In genomic region chr14:77249286-77249685, GRCh38 we compare ENCODE assay signal across 24 cellular contexts. TPM values are rescaled to one million over a fixed set of nuclear protein-coding genes. Genes with fewer than 3 reads are reported as not detected.
DNase-seq lines count a peak whose midpoint lies in the region; ATAC-seq and TF ChIP-seq lines count a peak whose summit lies in the region.
"Had no signal": no experiment of that assay in that cellular context is flagged by ENCODE, and none has a peak within 500 bp of the region (broad histone marks: within the 10 kb centered on the region; RNA-seq: fewer than 3 reads in every experiment).

No MANE protein-coding gene starts in this region.

- H3K4me1 ChIP-seq in BLaER1 (peaks cover 61% of the 10 kb centered on the region), lower lobe of right lung (no peaks in the 10 kb centered on the region), osteoblast (ENCODE audit: insufficient read depth, low read length) (no peaks in the 10 kb centered on the region)
- H3K4me1 ChIP-seq: A549 had no signal

- no peak overlapping the region for H3K9ac ChIP-seq in BLaER1

- peak; percentile 27 for DNase-seq in lower lobe of right lung
- peak; percentile 69 for DNase-seq in osteoblast (ENCODE audit: insufficient read length, low spot score, missing footprints)
- no peak for DNase-seq in effector CD4-positive, alpha-beta T cell
- no peak for DNase-seq in MG63
- DNase-seq: AML-193; C1 segment of cervical spinal cord; CD4-positive, alpha-beta memory T cell; CD4-positive, CD25-positive, alpha-beta regulatory T cell; CD8-positive, alpha-beta memory T cell; COR-L47; DMS 273 treated with DMSO at 0.1 percent for 48 hours; DMS153; DMS53; DMS79; DND-41; GDM1 had no signal

- H3K36me3 ChIP-seq in BLaER1, result peaks cover 87% of the 10 kb centered on the region
- no peaks in the 10 kb centered on the region for H3K36me3 ChIP-seq in lower lobe of right lung
- H3K36me3 ChIP-seq in osteoblast (ENCODE audit: insufficient read depth, low read length), result no peaks in the 10 kb centered on the region
- no peaks in the 10 kb centered on the region for H3K36me3 ChIP-seq in MG63

- no peaks in the 10 kb centered on the region for H3K27me3 ChIP-seq in BLaER1
- H3K27me3 ChIP-seq in lower lobe of right lung (ENCODE audit: low read depth), result peaks cover 7% of the 10 kb centered on the region
- H3K27me3 ChIP-seq in osteoblast (ENCODE audit: insufficient read depth, low read length), result peaks cover 3% of the 10 kb centered on the region
- H3K27me3 ChIP-seq in MG63, result no peaks in the 10 kb centered on the region

- no peaks in the 10 kb centered on the region for H4K20me1 ChIP-seq in BLaER1
- H4K20me1 ChIP-seq in osteoblast (ENCODE audit: insufficient read depth, low read length), result no peaks in the 10 kb centered on the region

- H3K4me2 ChIP-seq in BLaER1, result peak overlapping the region; percentile 61; the same call in 1 of the 2 replicates
- H3K4me2 ChIP-seq in osteoblast (ENCODE audit: insufficient read depth, low read length), result no peak overlapping the region
- H3K4me2 ChIP-seq: A549 had no signal

- no peak for ATAC-seq in lower lobe of right lung
- ATAC-seq: A549, GM12878 had no signal

- H3K9me3 ChIP-seq in BLaER1 (no peaks in the 10 kb centered on the region; the same call in 1 of the 2 replicates), lower lobe of right lung (no peaks in the 10 kb centered on the region), osteoblast (ENCODE audit: low read depth, low read length) (no peaks in the 10 kb centered on the region), MG63 (no peaks in the 10 kb centered on the region)
- H3K9me3 ChIP-seq: A549 had no signal

- no peak overlapping the region for H3K27ac ChIP-seq in BLaER1
- no peak overlapping the region for H3K27ac ChIP-seq in lower lobe of right lung
- no peak overlapping the region for H3K27ac ChIP-seq in osteoblast (ENCODE audit: low read depth, low read length)
- H3K27ac ChIP-seq: 22Rv1, A549 had no signal

- H2AFZ ChIP-seq in osteoblast (ENCODE audit: low read length), result no peak overlapping the region

- intact Hi-C loops in lower lobe of right lung (cut with DNase I), result no loop called here

- H3K4me3 ChIP-seq in BLaER1 (no peak overlapping the region), lower lobe of right lung (no peak overlapping the region), osteoblast (ENCODE audit: insufficient read depth, low read length) (no peak overlapping the region), MG63 (no peak overlapping the region)
- H3K4me3 ChIP-seq: A549, GM12878 had no signal

- H3K79me2 ChIP-seq in osteoblast (ENCODE audit: insufficient read depth, low read length), result no peaks in the 10 kb centered on the region

- TF ChIP-seq CTCF in lower lobe of right lung (IDR thresholded peaks at IDR 0.05), result no peak
- no peak for TF ChIP-seq CTCF in osteoblast (IDR thresholded peaks at IDR 0.05; ENCODE audit: extremely low read depth, low read depth, low read length)

RNA-seq across cellular contexts. Expression of gene NGB, which starts 21.7 kb away (rescaled TPM):
- total RNA-seq in lower lobe of right lung (not detected), osteoblast (not detected in 2 replicates)
- total RNA-seq in MG63 (2014; rRNA removed; shearing (Covaris generic); ENCODE audit: low replicate concordance), result not detected in 2 replicates
- total RNA-seq: A172; B cell; CD4-positive, alpha-beta memory T cell; CD4-positive, CD25-positive, alpha-beta regulatory T cell; CD8-positive, alpha-beta memory T cell; Daoy; G401; GM12878 had no signal

Comparison
In these comparisons a context has a peak if more than half of its experiments do, and no peak if none do; other contexts are left out.
1. DNase-seq: peak in lower lobe of right lung (single experiment) and osteoblast (single experiment); none in effector CD4-positive, alpha-beta T cell (single experiment) and MG63 (single experiment).